Comparison of ENCODE assay signal across 25 cellular contexts in genomic region chr5:135063056-135063445, GRCh38. TPM values are rescaled to one million over a fixed set of nuclear protein-coding genes. Genes with fewer than 3 reads are reported as not detected.
A peak's percentile ranks its signal among the peaks of the same experiment; 100 is the strongest.
DNase-seq lines count a peak whose midpoint lies in the region; ATAC-seq, FAIRE-seq and TF ChIP-seq lines count a peak whose summit lies in the region.
"Had no signal": no experiment of that assay in that cellular context is flagged by ENCODE, and none has a peak within 500 bp of the region (broad histone marks: within the 10 kb centered on the region; RNA-seq: fewer than 3 reads in every experiment).

No MANE protein-coding gene starts in this region.

- H3K4me1 ChIP-seq in BE2C (no peaks in the 10 kb centered on the region), H1 (replicated peaks in 1 of 4; ENCODE audit: control insufficient read depth in 3 of 4, insufficient read depth in 4 of 4, low read length in 3 of 4) (0 out of 7 replicates have a peak, but pooled peaks cover 0 to 2% (median 0%) of the 10 kb centered on the region in 4 experiments), neural progenitor cell (no peaks in the 10 kb centered on the region), sigmoid colon (peaks cover 0 to 10% (median 9%) of the 10 kb centered on the region in 4 donors)
- H3K4me1 ChIP-seq: BLaER1 treated with 17β-estradiol and CSF1 and Interleukin-3, amounts not matched to agents 10 nM and 100 nM had no signal

- no peak overlapping the region for H2BK12ac ChIP-seq in H1 (ENCODE audit: low read depth, low read length)

- TF ChIP-seq POLR2A in H1 (IDR thresholded peaks at IDR 0.05; ENCODE audit: control extremely low read depth in 1 of 2, low read depth in 2 of 2, low read length in 2 of 2) (no peak), sigmoid colon (IDR thresholded peaks at IDR 0.05) (no peak)

- no peak overlapping the region for H3K56ac ChIP-seq in H1 (replicated peaks; ENCODE audit: insufficient read length, low read depth, low read length)

- H3K4me3 ChIP-seq in BE2C (ENCODE audit: low read depth, low read length) (no peak overlapping the region), H1 (ENCODE audit: extremely low read depth in 1 of 4, insufficient read depth in 2 of 4, low read depth in 3 of 4, low read length in 4 of 4) (no peak overlapping the region), neural progenitor cell (no peak overlapping the region), sigmoid colon (no peak overlapping the region)
- H3K4me3 ChIP-seq: BLaER1 treated with 17β-estradiol and CSF1 and Interleukin-3, amounts not matched to agents 10 nM and 100 nM; GM12878; GM23248 had no signal

- H2AFZ ChIP-seq in H1 (ENCODE audit: low read length) (no peak overlapping the region), neural progenitor cell (replicated peaks) (no peak overlapping the region)
- H2AFZ ChIP-seq: GM23248 had no signal

- H3K36me3 ChIP-seq in BE2C, result no peaks in the 10 kb centered on the region
- no peaks in the 10 kb centered on the region for H3K36me3 ChIP-seq in H1 (ENCODE audit: control insufficient read depth in 2 of 4, insufficient read depth in 4 of 4, low read length in 3 of 4)
- no peaks in the 10 kb centered on the region for H3K36me3 ChIP-seq in neural progenitor cell
- H3K36me3 ChIP-seq in sigmoid colon, result no peaks in the 10 kb centered on the region
- H3K36me3 ChIP-seq: BLaER1 treated with 17β-estradiol and CSF1 and Interleukin-3, amounts not matched to agents 10 nM and 100 nM had no signal

- peaks cover 15% of the 10 kb centered on the region for H3K27me3 Mint-ChIP-seq in neural progenitor cell (ENCODE audit: insufficient read depth, low read depth)

- H3K79me2 ChIP-seq in H1 (ENCODE audit: control insufficient read depth in 1 of 2, insufficient read depth in 2 of 2, low read length in 2 of 2), result no peaks in the 10 kb centered on the region
- no peaks in the 10 kb centered on the region for H3K79me2 ChIP-seq in neural progenitor cell (ENCODE audit: low read depth)

- no peak overlapping the region for H3K4me3 Mint-ChIP-seq in neural progenitor cell
- H3K4me3 Mint-ChIP-seq: B cell; CD14-positive monocyte; CD4-positive, alpha-beta T cell; CD8-positive, alpha-beta memory T cell; H9 had no signal

- no peak overlapping the region for H2BK15ac ChIP-seq in H1 (ENCODE audit: low read length)

- TF ChIP-seq EP300 in H1 (IDR thresholded peaks at IDR 0.05; ENCODE audit: borderline replicate concordance in 1 of 2, low read depth in 2 of 2, low read length in 2 of 2) (no peak), sigmoid colon (IDR thresholded peaks at IDR 0.05) (no peak)

- H4K8ac ChIP-seq in H1 (ENCODE audit: extremely low read depth, insufficient read depth, low read length), result peak overlapping the region; percentile 41

- no peak for TF ChIP-seq RAD21 in H1 (IDR thresholded peaks at IDR 0.05 in 1 of 2, conservative IDR thresholded peaks at IDR 0.05 in 1 of 2; ENCODE audit: low read depth in 2 of 2, low read length in 2 of 2)

- H3K4me1 Mint-ChIP-seq in neural progenitor cell, result peaks cover 15% of the 10 kb centered on the region
- H3K4me1 Mint-ChIP-seq: B cell; CD14-positive monocyte; CD8-positive, alpha-beta memory T cell; H9 had no signal

- H3K4me2 ChIP-seq in H1 (ENCODE audit: insufficient read depth in 1 of 2, low read depth in 2 of 2, low read length in 2 of 2) (no peak overlapping the region), neural progenitor cell (no peak overlapping the region)
- H3K4me2 ChIP-seq: BLaER1 treated with 17β-estradiol and CSF1 and Interleukin-3, amounts not matched to agents 10 nM and 100 nM had no signal

- no peaks in the 10 kb centered on the region for H3F3A ChIP-seq in neural progenitor cell (ENCODE audit: low read depth)

- intact Hi-C loops in sigmoid colon (cut with DNase I), result no loop called here

- H4K91ac ChIP-seq in H1 (replicated peaks; ENCODE audit: insufficient read length, low read length), result no peak overlapping the region

- no peak overlapping the region for H3K23ac ChIP-seq in H1 (ENCODE audit: insufficient read length)

- WGBS in H1 (ENCODE audit: extremely low coverage in 1 of 2, insufficient coverage in 1 of 2, insufficient read length in 1 of 2, insufficient replicate concordance in 2 of 2, low coverage in 1 of 2, low lambda C conversion rate in 2 of 2, missing lambda C conversion rate in 1 of 2), 2 experiments, result 95% methylated on average over 8 of the region's 8 CpGs; no CpG with 5 or more reads in 1 of the 2 experiments
- 92 to 94% methylated on average over 8 of the region's 8 CpGs for WGBS in sigmoid colon, 2 donors

- no peak overlapping the region for H3K18ac ChIP-seq in H1 (ENCODE audit: extremely low read depth, low read length)

- H3K23me2 ChIP-seq in H1 (ENCODE audit: low read depth, low read length), result no peaks in the 10 kb centered on the region; the same call in 1 of the 2 replicates

- no peaks in the 10 kb centered on the region for H3K27me3 ChIP-seq in BE2C
- H3K27me3 ChIP-seq in H1 (replicated peaks in 1 of 4; ENCODE audit: control insufficient read depth in 3 of 4, extremely low read depth in 1 of 4, insufficient read depth in 3 of 4, low read length in 3 of 4), result peaks cover 0 to 28% (median 14%) of the 10 kb centered on the region in 4 experiments; a peak in 6 of 7 replicates
- H3K27me3 ChIP-seq in neural progenitor cell, result peaks cover 100% of the 10 kb centered on the region
- H3K27me3 ChIP-seq in sigmoid colon, result no peaks in the 10 kb centered on the region
- H3K27me3 ChIP-seq: BLaER1 treated with 17β-estradiol and CSF1 and Interleukin-3, amounts not matched to agents 10 nM and 100 nM had no signal

- no peak overlapping the region for H2BK120ac ChIP-seq in H1 (replicated peaks; ENCODE audit: low read depth, low read length)

- no peak for TF ChIP-seq CTCF in BE2C (IDR thresholded peaks at IDR 0.05; ENCODE audit: low read depth, low read length)
- TF ChIP-seq CTCF in H1 (IDR thresholded peaks at IDR 0.05; ENCODE audit: control extremely low read depth in 1 of 3, insufficient read depth in 1 of 3, low read depth in 1 of 3, low read length in 3 of 3), result no peak
- no peak for TF ChIP-seq CTCF in neural progenitor cell (IDR thresholded peaks at IDR 0.05)
- no peak for TF ChIP-seq CTCF in sigmoid colon (IDR thresholded peaks at IDR 0.05)
- TF ChIP-seq CTCF in GM20000 (IDR thresholded peaks at IDR 0.05; ENCODE audit: extremely low read depth, missing control alignments), result no peak

- CTCF ChIA-PET in H1 (lab: Charles Lee; ENCODE audit: partially characterized antibody), result interaction anchor here (0.8 to 4.9 kb wide), 5 partner anchors 9 to 58 kb away, joined by 3 to 27 read pairs (median 3); no protein-coding TSS in a partner anchor

- ATAC-seq in GM21825 (IDR thresholded peaks at IDR 0.05; ENCODE audit: unreplicated experiment), result no peak
- ATAC-seq: GM12878, HCT116 had no signal

- peak; percentile 7 for DNase-seq in BE2C
- no peak for DNase-seq in H1 (ENCODE audit: low read depth in 1 of 2, low spot score in 2 of 2)
- no peak for DNase-seq in neural progenitor cell (ENCODE audit: low spot score)
- DNase-seq in sigmoid colon, result peak; percentile 36
- DNase-seq in NCI-H128 (lab: John Stamatoyannopoulos, UW; ENCODE audit: unreplicated experiment), result no peak
- DNase-seq in KG1 (lab: John Stamatoyannopoulos, UW), result no peak
- DNase-seq in GM20000 (ENCODE audit: low spot score), result no peak
- DNase-seq: CD4-positive, alpha-beta T cell; CD8-positive, alpha-beta memory T cell; DMS 273 treated with DMSO at 0.1 percent for 48 hours; DMS79; EL; GDM1; GM23248; H9 had no signal

- H3K9me3 ChIP-seq in BE2C (no peaks in the 10 kb centered on the region), H1 (ENCODE audit: insufficient read depth in 2 of 2, low read depth in 1 of 2, low read length in 1 of 2) (no peaks in the 10 kb centered on the region), neural progenitor cell (ENCODE audit: low read depth) (no peaks in the 10 kb centered on the region), sigmoid colon (no peaks in the 10 kb centered on the region)
- H3K9me3 ChIP-seq: BLaER1 treated with 17β-estradiol and CSF1 and Interleukin-3, amounts not matched to agents 10 nM and 100 nM had no signal

- no peaks in the 10 kb centered on the region for H4K20me1 ChIP-seq in H1 (replicated peaks in 1 of 2; ENCODE audit: control insufficient read depth in 1 of 2, insufficient read depth in 2 of 2, low read length in 2 of 2)
- H4K20me1 ChIP-seq in neural progenitor cell (ENCODE audit: low read depth), result no peaks in the 10 kb centered on the region
- H4K20me1 ChIP-seq: BLaER1 treated with 17β-estradiol and CSF1 and Interleukin-3, amounts not matched to agents 10 nM and 100 nM had no signal

- H3K27ac ChIP-seq in H1 (ENCODE audit: low read depth, low read length) (no peak overlapping the region), neural progenitor cell (no peak overlapping the region), sigmoid colon (no peak overlapping the region)
- H3K27ac ChIP-seq: 22Rv1; BLaER1 treated with 17β-estradiol and CSF1 and Interleukin-3, amounts not matched to agents 10 nM and 100 nM; GM23248 had no signal

- H4K5ac ChIP-seq in H1 (ENCODE audit: insufficient read length, low read depth, low read length), result no peak overlapping the region

- POLR2A ChIA-PET in H1 (lab: Charles Lee; ENCODE audit: partially characterized antibody), result interaction anchor here (1.7 kb wide), 1 partner anchor 151 kb away, joined by 3 read pairs; no protein-coding TSS in a partner anchor

- FAIRE-seq in H1 (lab: Jason Lieb, UNC), result no peak
- FAIRE-seq: A204.1, D721Med, GM12878, GM19239 had no signal

- no peaks in the 10 kb centered on the region for H3K9me3 Mint-ChIP-seq in neural progenitor cell
- H3K9me3 Mint-ChIP-seq: CD14-positive monocyte; CD4-positive, alpha-beta T cell; CD8-positive, alpha-beta memory T cell; H9 had no signal

- no peak overlapping the region for H3K14ac ChIP-seq in H1 (ENCODE audit: insufficient read length)

- H3K4ac ChIP-seq in H1 (replicated peaks; ENCODE audit: insufficient read length, low read depth, low read length), result no peak overlapping the region

- peak overlapping the region; percentile 8 for H3K27ac Mint-ChIP-seq in neural progenitor cell
- H3K27ac Mint-ChIP-seq: B cell; CD14-positive monocyte; CD4-positive, alpha-beta T cell; CD8-positive, alpha-beta memory T cell; H9 had no signal

- H3K79me1 ChIP-seq in H1 (ENCODE audit: low read depth, low read length), result no peaks in the 10 kb centered on the region

- H3K9ac ChIP-seq in H1 (replicated peaks in 1 of 4; ENCODE audit: extremely low read depth in 1 of 4, low read depth in 3 of 4, low read length in 3 of 4) (no peak overlapping the region), neural progenitor cell (no peak overlapping the region)
- H3K9ac ChIP-seq: BLaER1 treated with 17β-estradiol and CSF1 and Interleukin-3, amounts not matched to agents 10 nM and 100 nM; GM23248 had no signal

- H2BK5ac ChIP-seq in H1 (ENCODE audit: low read depth, low read length), result no peak overlapping the region

- H3K36me3 Mint-ChIP-seq in neural progenitor cell, result no peaks in the 10 kb centered on the region
- H3K36me3 Mint-ChIP-seq: CD14-positive monocyte; CD8-positive, alpha-beta memory T cell had no signal

- no peak overlapping the region for H2BK20ac ChIP-seq in H1 (ENCODE audit: low read length)

- H2AK5ac ChIP-seq in H1 (ENCODE audit: low read depth, low read length), result no peak overlapping the region

RNA-seq across cellular contexts. Expression of gene PITX1, which starts 29.0 kb away (rescaled TPM):
- 17.7 TPM for polyA plus RNA-seq in BE2C (2012; ENCODE audit: insufficient read depth, insufficient read length, low read depth)
- total RNA-seq in H1 (2021; fragmentation: NEBNext Ultra II Directional; extraction: Animal tissue kit (Norgen Biotek cat#: 25700)), result not detected in 2 replicates
- polyA plus RNA-seq in H1 (2011; rRNA removed) (0.03 and 0.05 TPM in 2 replicates), sigmoid colon (1 to 10 TPM; 6.0 to 7.2 (median 6.3) TPM)
- 0.05 TPM for polyA plus RNA-seq in H1 (2011; cell fraction: cytosol; rRNA removed)
- polyA plus RNA-seq in H1 (2011; cell fraction: nucleus; rRNA removed), result 0.06 TPM
- polyA plus RNA-seq in H1 (2012, experiment 1 of 2), result not detected in 4 replicates
- not detected for polyA plus RNA-seq in H1 (2012, experiment 2 of 2)
- 0.04 TPM for polyA plus RNA-seq in H1 (2013, experiment 1 of 2)
- polyA plus RNA-seq in H1 (2013, experiment 2 of 2), result 0.06 TPM
- not detected in 2 replicates for polyA minus RNA-seq in H1 (2011; rRNA and poly(A)+ RNA removed)
- 0.88 TPM for polyA minus RNA-seq in H1 (2011; cell fraction: cytosol; rRNA and poly(A)+ RNA removed)
- polyA minus RNA-seq in H1 (2011; cell fraction: nucleus; rRNA and poly(A)+ RNA removed), result 0.70 TPM
- total RNA-seq in neural progenitor cell (ENCODE audit: low replicate concordance) (not detected in 2 replicates), sigmoid colon (1 to 10 TPM; 1.6 to 5.8 (median 3.5) TPM)
- total RNA-seq: B cell; CD4-positive, alpha-beta T cell; CD8-positive, alpha-beta memory T cell; GM23248; H9 had no signal
- polyA plus RNA-seq: CD14-positive monocyte; CD8-positive, alpha-beta memory T cell; GM23248 had no signal

Comparison
In these comparisons a context has a peak if more than half of its experiments do, and no peak if none do; other contexts are left out.
1. DNase-seq: peak in BE2C (single experiment) and sigmoid colon (single experiment); none in H1 (0 of 2), neural progenitor cell (single experiment), NCI-H128 (single experiment), KG1 (single experiment) and GM20000 (single experiment).